ENCODE assay signal across 33 cellular contexts in the genomic region with DNA sequence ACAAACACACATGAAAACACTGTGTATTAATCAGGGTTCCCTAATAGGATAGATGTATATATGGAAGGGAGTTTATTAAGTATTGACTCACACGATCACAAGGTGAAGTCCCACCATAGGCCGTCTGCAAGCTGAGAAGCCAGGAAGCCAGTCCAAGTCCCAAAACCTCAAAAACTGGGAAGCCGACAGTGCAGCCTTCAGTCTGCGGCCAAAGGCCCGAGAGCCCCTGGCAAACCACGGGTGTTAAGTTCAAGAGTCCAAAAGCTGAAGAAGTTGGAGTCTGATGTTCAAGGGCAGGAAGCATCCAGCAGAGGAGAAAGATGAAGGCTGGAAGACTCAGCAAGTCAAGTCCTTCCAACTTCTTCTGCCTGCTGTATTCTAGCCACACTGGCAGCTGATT.
"Had no signal": no experiment of that assay in that cellular context is flagged by ENCODE, and none has a peak within 500 bp of the region (broad histone marks: within the 10 kb centered on the region; RNA-seq: fewer than 3 reads in every experiment).

No MANE protein-coding gene starts in this region.

- DNase-seq: activated B cell treated with CpG ODN at 0.5 μM for 24 hours; activated CD4-positive, alpha-beta memory T cell treated with anti-CD3 and anti-CD28 coated beads for 36 hours; activated CD4-positive, alpha-beta T cell treated with anti-CD3 and anti-CD28 coated beads for 4 hours; activated CD4-positive, alpha-beta T cell treated with anti-CD3 and anti-CD28 coated beads, Interleukin-2, amount 10 ng/mL, durations not matched to agents 24 days and 14 days; activated CD4-positive, alpha-beta T cell treated with anti-CD3 and anti-CD28 coated beads, Interleukin-2, amount 50 U/mL, for 1 hour; activated CD4-positive, alpha-beta T cell treated with anti-CD3 and anti-CD28 coated beads, Interleukin-2, amount 50 U/mL, for 4 hours; activated CD4-positive, CD25-positive, alpha-beta regulatory T cell treated with anti-CD3 and anti-CD28 coated beads, Interleukin-2, amount 50 U/mL, for 72 hours; activated CD8-positive, alpha-beta memory T cell treated with anti-CD3 and anti-CD28 coated beads, Interleukin-2, amount 50 U/mL, for 4 hours; activated CD8-positive, alpha-beta T cell treated with anti-CD3 and anti-CD28 coated beads for 36 hours; activated effector memory CD4-positive, alpha-beta T cell treated with anti-CD3 and anti-CD28 coated beads, Interleukin-2, amount 50 U/mL, for 16 hours; activated gamma-delta T cell treated with Interleukin-2 at 50 U/mL for 16 hours; activated naive CD4-positive, alpha-beta T cell; activated naive CD4-positive, alpha-beta T cell treated with anti-CD3 and anti-CD28 coated beads for 36 hours; activated naive CD4-positive, alpha-beta T cell treated with anti-CD3 and anti-CD28 coated beads, Interleukin-2, amount 50 U/mL, for 16 hours; activated naive CD8-positive, alpha-beta T cell treated with anti-CD3 and anti-CD28 coated beads for 36 hours; activated T-cell treated with anti-CD3 and anti-CD28 coated beads for 4 hours; activated T-cell treated with anti-CD3 and anti-CD28 coated beads, Interleukin-2, amount 50 U/mL, for 1 hour; activated T-cell treated with anti-CD3 and anti-CD28 coated beads, Interleukin-2, amount 50 U/mL, for 4 hours; activated T-cell treated with anti-CD3 and anti-CD28 coated beads, Interleukin-2, amount 50 U/mL, for 72 hours; amygdala; anterior cingulate cortex; caudate nucleus; SW 1271; T-helper 1 cell; T-helper 2 cell; T-helper 9 cell had no signal

- H3K4me1 ChIP-seq: ascending aorta had no signal

- H3K27me3 ChIP-seq: ascending aorta, cardiac muscle cell had no signal

- ATAC-seq: activated CD8-positive, alpha-beta T cell treated with anti-CD3 and anti-CD28 coated beads for 36 hours; activated naive CD4-positive, alpha-beta T cell treated with anti-CD3 and anti-CD28 coated beads, Interleukin-2, amount 50 U/mL, for 72 hours; activated T-cell treated with anti-CD3 and anti-CD28 coated beads, Interleukin-2, amount 50 U/mL, for 4 hours; activated T-cell treated with anti-CD3 and anti-CD28 coated beads, Interleukin-2, amount 50 U/mL, for 72 hours; activated T-helper 17 cell treated with anti-CD3 and anti-CD28 coated beads, Interleukin-2, amount 50 U/mL, for 72 hours had no signal

- H3K4me3 ChIP-seq: ascending aorta, cardiac muscle cell had no signal

- H3K36me3 ChIP-seq: ascending aorta, cardiac muscle cell had no signal

- H3K27ac ChIP-seq: ascending aorta, cardiac muscle cell, VCaP had no signal

- FAIRE-seq: bronchial epithelial cell, TTC549 had no signal
